Comparison of ENCODE assay signal across 1 cellular context in genomic region chr2:160472839-160473251, GRCh38.
A peak's percentile ranks its signal among the peaks of the same experiment; 100 is the strongest.
TF ChIP-seq lines count a peak whose summit lies in the region.

No MANE protein-coding gene starts in this region.

TF ChIP-seq in IMR-90, 13 proteins besides CTCF, POLR2A, EP300 and RAD21 (continued from another document):
- no peak for TF ChIP-seq NFE2L2 (IDR thresholded peaks at IDR 0.05; ENCODE audit: low read depth, low read length)
- TF ChIP-seq RFX5 (IDR thresholded peaks at IDR 0.05; ENCODE audit: low read depth, low read length), result no peak
- no peak for TF ChIP-seq MAZ (IDR thresholded peaks at IDR 0.05; ENCODE audit: borderline replicate concordance, low read depth, low read length)
- TF ChIP-seq USF2 (IDR thresholded peaks at IDR 0.05; ENCODE audit: low read depth, low read length), result no peak
- peak; percentile 50; the same call in 1 of the 2 replicates for TF ChIP-seq FOS (IDR thresholded peaks at IDR 0.05; ENCODE audit: low read depth, low read length)
TF ChIP-seq in IMR-90: peak in this region for 3.
